ENCODE assay signal across 8 cellular contexts in genomic region chr17:31394544-31394943, GRCh38. TPM values are rescaled to one million over a fixed set of nuclear protein-coding genes. Genes with fewer than 3 reads are reported as not detected.
A peak's percentile ranks its signal among the peaks of the same experiment; 100 is the strongest.
DNase-seq lines count a peak whose midpoint lies in the region; ATAC-seq and TF ChIP-seq lines count a peak whose summit lies in the region.

No MANE protein-coding gene starts in this region.

- no peak for TF ChIP-seq CTCF in NB4 (IDR thresholded peaks at IDR 0.05; ENCODE audit: low read depth, low read length)

- no peak overlapping the region for H3K4me3 ChIP-seq in NB4 (ENCODE audit: low read depth, low read length)

- DNase-seq in Daoy (ENCODE audit: low read depth), result peak; percentile 66
- DNase-seq in NB4 (ENCODE audit: low read depth), result peak; percentile 79
- DNase-seq in amniotic stem cell (lab: John Stamatoyannopoulos, UW), result peak; percentile 14
- DNase-seq in iPS-NIHi11 (ENCODE audit: low spot score), result peak; percentile 82
- DNase-seq in stimulated activated CD4-positive, alpha-beta T cell treated with anti-CD3 and anti-CD28 coated beads, Interleukin-4, amount 100 ng/mL, for 48 hours (ENCODE audit: low read depth in 2 of 2), result peak; percentile 26 to 52
- no peak for DNase-seq in NK-92 (lab: John Stamatoyannopoulos, UW; ENCODE audit: unreplicated experiment)

- TF ChIP-seq POLR2A in NB4 (IDR thresholded peaks at IDR 0.05; ENCODE audit: extremely low read depth, insufficient read length), result no peak

- ATAC-seq in GM21528 (IDR thresholded peaks at IDR 0.05; ENCODE audit: low FRiP score, unreplicated experiment) (no peak), GM18858 (IDR thresholded peaks at IDR 0.05; ENCODE audit: unreplicated experiment) (no peak)

RNA-seq across cellular contexts. Expression of gene RAB11FIP4, which starts 3.1 kb away (rescaled TPM):
- total RNA-seq in Daoy (2014; rRNA removed; shearing (Covaris generic)), result 4.4 and 5.5 TPM in 2 replicates
